35 cellular contexts compared by ENCODE assay signal in the genomic region with DNA sequence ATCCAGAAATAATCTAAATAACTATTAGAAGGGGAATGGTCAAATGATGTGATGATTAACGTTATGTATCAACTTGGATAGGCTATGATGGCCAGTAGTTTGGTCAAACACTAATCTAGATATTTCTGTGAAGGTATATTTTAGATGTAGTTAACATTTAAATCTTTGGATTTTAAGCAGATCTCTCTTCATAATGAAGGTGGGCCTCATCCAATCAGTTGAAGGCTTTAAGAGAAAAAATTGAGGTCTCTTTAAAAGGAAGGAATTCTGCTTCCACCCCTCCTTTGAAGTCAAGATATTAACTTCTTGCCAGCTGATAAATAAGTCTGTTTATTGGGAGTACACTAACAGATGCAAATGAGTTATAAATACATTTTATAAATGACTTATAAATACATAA.
"Had no signal": no experiment of that assay in that cellular context is flagged by ENCODE, and none has a peak within 500 bp of the region (broad histone marks: within the 10 kb centered on the region; RNA-seq: fewer than 3 reads in every experiment).

No MANE protein-coding gene starts in this region.

- H3K27me3 ChIP-seq: MG63 had no signal

- DNase-seq: Karpas-422, Kasumi-1, MG63, MM.1S, MV-4-11, NCI-H1048, NCI-H1092, NCI-H1092 treated with DMSO at 0.1 percent for 48 hours, NCI-H1105, NCI-H1105 treated with DMSO at 0.1 percent for 48 hours, NCI-H1417, NCI-H1417 treated with DMSO at 0.1 percent for 48 hours, NCI-H1436, NCI-H1436 treated with DMSO at 0.1 percent for 48 hours, NCI-H146, NCI-H1694, NCI-H1694 treated with DMSO at 0.1 percent for 48 hours, NCI-H187, NCI-H187 treated with DMSO at 0.1 percent for 48 hours, NCI-H1930, NCI-H2029, NCI-H2029 treated with DMSO at 0.1 percent for 48 hours, NCI-H2081, NCI-H2081 treated with DMSO at 0.1 percent for 48 hours, NCI-H2107, NCI-H2171, NCI-H2171 treated with DMSO at 0.1 percent for 48 hours, NCI-H2227 treated with DMSO at 0.1 percent for 48 hours, NCI-H226, NCI-H345, NCI-H446, NCI-H446 treated with DMSO at 0.1 percent for 48 hours, NCI-H510A, NCI-H510A treated with DMSO at 0.1 percent for 48 hours, NCI-H524 had no signal

- H3K9me3 ChIP-seq: MG63 had no signal

- H3K4me3 ChIP-seq: MG63 had no signal

- H3K36me3 ChIP-seq: MG63 had no signal
